26 cellular contexts compared by ENCODE assay signal in the genomic region with DNA sequence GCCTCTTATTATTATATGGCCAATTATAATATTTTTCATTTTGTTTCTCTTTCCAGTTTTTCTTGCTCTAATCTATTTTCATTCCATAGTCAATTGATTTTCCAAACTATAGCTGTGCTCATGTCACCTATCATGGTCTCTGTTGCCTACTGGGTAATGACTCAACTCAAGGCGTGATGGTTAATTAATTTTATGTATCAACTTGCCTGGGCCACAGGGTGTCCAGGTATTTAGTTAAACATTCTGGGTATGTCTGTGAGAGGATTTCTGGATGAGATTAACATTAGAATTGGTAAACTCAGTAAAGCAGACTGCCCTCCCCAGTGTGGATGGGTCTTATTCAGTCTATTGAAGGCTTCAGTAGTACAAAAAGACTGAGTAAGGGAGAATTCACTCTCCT. TPM values are rescaled to one million over a fixed set of nuclear protein-coding genes. Genes with fewer than 3 reads are reported as not detected.
DNase-seq lines count a peak whose midpoint lies in the region; ATAC-seq, FAIRE-seq and TF ChIP-seq lines count a peak whose summit lies in the region.
"Had no signal": no experiment of that assay in that cellular context is flagged by ENCODE, and none has a peak within 500 bp of the region (broad histone marks: within the 10 kb centered on the region; RNA-seq: fewer than 3 reads in every experiment).

No MANE protein-coding gene starts in this region.

- no peak for TF ChIP-seq RAD21 in HepG2 (CRISPR knock-in tag; IDR thresholded peaks at IDR 0.05)

- H3K27me3 ChIP-seq in HepG2 (ENCODE audit: control insufficient read depth in 1 of 2, insufficient read depth in 2 of 2, low read length in 2 of 2) (no peaks in the 10 kb centered on the region), right lobe of liver (no peaks in the 10 kb centered on the region), mucosa of rectum (ENCODE audit: control insufficient read depth in 2 of 2, insufficient read depth in 2 of 2, low read length in 2 of 2) (no peaks in the 10 kb centered on the region)
- H3K27me3 ChIP-seq: BE2C, upper lobe of right lung had no signal

- peaks cover 26% of the 10 kb centered on the region for H3K4me1 ChIP-seq in HepG2 (ENCODE audit: insufficient read depth, low read length)
- H3K4me1 ChIP-seq in right lobe of liver = no peaks in the 10 kb centered on the region
- peaks cover 4 to 9% of the 10 kb centered on the region in 2 donors for H3K4me1 ChIP-seq in mucosa of rectum (ENCODE audit: control insufficient read depth in 2 of 2, insufficient read depth in 2 of 2, low read length in 2 of 2)
- H3K4me1 ChIP-seq: BE2C, parathyroid adenoma, upper lobe of right lung had no signal

- DNase-seq in HepG2 (ENCODE audit: low spot score) (no peak), right lobe of liver (no peak), dermis blood vessel endothelial cell (peak; percentile 7), pons (ENCODE audit: low spot score) (no peak), NCI-H69 (lab: John Stamatoyannopoulos, UW) (no peak), NOMO-1 treated with DMSO at 0.1 percent for 48 hours (lab: John Stamatoyannopoulos, UW; ENCODE audit: unreplicated experiment) (no peak), putamen (ENCODE audit: low spot score) (no peak)
- DNase-seq: activated CD4-positive, alpha-beta T cell treated with anti-CD3 and anti-CD28 coated beads for 48 hours; activated naive CD4-positive, alpha-beta T cell treated with anti-CD3 and anti-CD28 coated beads, Interleukin-2, amount 10 ng/mL, durations not matched to agents 7 days and 5 days; amygdala; BE2C; caudate nucleus; heart left ventricle; NCI-H1694; NCI-H2171 treated with DMSO at 0.1 percent for 48 hours; NCI-H526 treated with DMSO at 0.1 percent for 48 hours; stimulated activated CD4-positive, alpha-beta T cell treated with anti-CD3 and anti-CD28 coated beads, Interleukin-2, amount 100 ng/mL, for 24 hours; substantia nigra; upper lobe of right lung had no signal

- no TSS peak for BruUV-seq in HepG2 (replicated peaks; lab: Mats Ljungman, UMichigan)

- H3K79me2 ChIP-seq in HepG2 (ENCODE audit: insufficient read depth, low read length) = peaks cover under 1% of the 10 kb centered on the region
- H3K79me2 ChIP-seq: parathyroid adenoma had no signal

- no peak for TF ChIP-seq POLR2A in HepG2 (IDR thresholded peaks at IDR 0.05; ENCODE audit: insufficient read depth in 1 of 2, low read depth in 2 of 2, low read length in 2 of 2)
- no peak for TF ChIP-seq POLR2A in right lobe of liver (IDR thresholded peaks at IDR 0.05)

- TF ChIP-seq EP300 in HepG2 (IDR thresholded peaks at IDR 0.05; ENCODE audit: low read depth in 2 of 2, low read length in 2 of 2) (no peak), HepG2 (CRISPR knock-in tag; IDR thresholded peaks at IDR 0.05; ENCODE audit: borderline replicate concordance) (no peak)

- no peak for TF ChIP-seq CTCF in HepG2 (CRISPR knock-in tag; IDR thresholded peaks at IDR 0.05)
- TF ChIP-seq CTCF in right lobe of liver (IDR thresholded peaks at IDR 0.05) = no peak

- no peak for FAIRE-seq in HepG2 (lab: Jason Lieb, UNC)
- FAIRE-seq: A204.1, GM12878 had no signal

- CTCF ChIA-PET in HepG2 (lab: Yijun Ruan, JAX; ENCODE audit: low intra/inter-chr PET ratio, low total read pairs) = no interaction called here

- 97% methylated on average over 1 of the region's 1 CpG for WGBS in HepG2 (ENCODE audit: low lambda C conversion rate)
- 92% methylated on average over 1 of the region's 1 CpG for WGBS in right lobe of liver (ENCODE audit: insufficient coverage, low coverage, low lambda C conversion rate, missing lambda C conversion rate)

- H3K27ac ChIP-seq in HepG2 (ENCODE audit: extremely low read length, insufficient read depth, low read length) (no peak overlapping the region), right lobe of liver (no peak overlapping the region), mucosa of rectum (ENCODE audit: low read depth in 2 of 2, low read length in 2 of 2) (peak overlapping the region; percentile 25 to 76)
- H3K27ac ChIP-seq: heart left ventricle, parathyroid adenoma, upper lobe of right lung had no signal

- POLR2A ChIA-PET in HepG2 (lab: Yijun Ruan, JAX) = no interaction called here

- in situ Hi-C loops in HepG2 (cut with HindIII; ENCODE audit: extremely low pct_ligation_motif_present, low pct_unique_long_range_greater_than_20kb) = no loop called here

- intact Hi-C loops in HepG2 (cut with micrococcal nuclease; ENCODE audit: unreplicated experiment) = no loop called here
- intact Hi-C loops in right lobe of liver (cut with DNase I) = no loop called here

- H3K36me3 ChIP-seq in HepG2 (replicated peaks in 1 of 2; ENCODE audit: control insufficient read depth in 1 of 2, insufficient read depth in 2 of 2, low read length in 2 of 2) (no peaks in the 10 kb centered on the region), right lobe of liver (no peaks in the 10 kb centered on the region), mucosa of rectum (ENCODE audit: control insufficient read depth in 2 of 2, insufficient read depth in 2 of 2, low read length in 2 of 2) (no peaks in the 10 kb centered on the region)
- H3K36me3 ChIP-seq: BE2C, heart left ventricle, upper lobe of right lung had no signal

- no peak overlapping the region for H3K4me3 ChIP-seq in HepG2 (replicated peaks in 1 of 3; ENCODE audit: insufficient read depth in 1 of 3, low read depth in 2 of 3, low read length in 3 of 3)
- no peak overlapping the region for H3K4me3 ChIP-seq in right lobe of liver
- H3K4me3 ChIP-seq in mucosa of rectum (ENCODE audit: low read length in 2 of 2) = no peak overlapping the region
- H3K4me3 ChIP-seq: GM12878, heart left ventricle, upper lobe of right lung had no signal

- peak; percentile 24; the same call in 1 of the 3 replicates for ATAC-seq in HepG2
- ATAC-seq in right lobe of liver = no peak
- ATAC-seq: GM12878, heart left ventricle, left lobe of liver had no signal

- no peak overlapping the region for H2AFZ ChIP-seq in HepG2 (ENCODE audit: low read length)
- H2AFZ ChIP-seq: parathyroid adenoma had no signal

- H4K20me1 ChIP-seq in HepG2 (ENCODE audit: insufficient read depth, low read length) = no peaks in the 10 kb centered on the region

- H3K9me3 ChIP-seq in HepG2 (ENCODE audit: low read length) (no peaks in the 10 kb centered on the region), right lobe of liver (no peaks in the 10 kb centered on the region), mucosa of rectum (ENCODE audit: control insufficient read depth in 2 of 2, low read length in 2 of 2) (no peaks in the 10 kb centered on the region)
- H3K9me3 ChIP-seq: BE2C, heart left ventricle, upper lobe of right lung had no signal

- H3K4me2 ChIP-seq in HepG2 (ENCODE audit: low read depth, low read length) = no peak overlapping the region

- H3K9ac ChIP-seq in HepG2 (ENCODE audit: insufficient read depth, low read depth, low read length) = no peak overlapping the region
- no peak overlapping the region for H3K9ac ChIP-seq in mucosa of rectum (ENCODE audit: low read depth in 1 of 2, low read length in 2 of 2)
- H3K9ac ChIP-seq: parathyroid adenoma had no signal

TF ChIP-seq in HepG2, 621 proteins besides CTCF, POLR2A, EP300 and RAD21 (continues in another document):
- TF ChIP-seq ZNF3 (CRISPR knock-in tag; IDR thresholded peaks at IDR 0.05) = no peak
- no peak for TF ChIP-seq ZNF652 (CRISPR knock-in tag; IDR thresholded peaks at IDR 0.05; ENCODE audit: borderline replicate concordance, low read depth)
- no peak for TF ChIP-seq RFXANK (CRISPR knock-in tag; IDR thresholded peaks at IDR 0.05)
- TF ChIP-seq GTF2F1 (IDR thresholded peaks at IDR 0.05; ENCODE audit: low read length) = no peak
- TF ChIP-seq, protein P1, sequence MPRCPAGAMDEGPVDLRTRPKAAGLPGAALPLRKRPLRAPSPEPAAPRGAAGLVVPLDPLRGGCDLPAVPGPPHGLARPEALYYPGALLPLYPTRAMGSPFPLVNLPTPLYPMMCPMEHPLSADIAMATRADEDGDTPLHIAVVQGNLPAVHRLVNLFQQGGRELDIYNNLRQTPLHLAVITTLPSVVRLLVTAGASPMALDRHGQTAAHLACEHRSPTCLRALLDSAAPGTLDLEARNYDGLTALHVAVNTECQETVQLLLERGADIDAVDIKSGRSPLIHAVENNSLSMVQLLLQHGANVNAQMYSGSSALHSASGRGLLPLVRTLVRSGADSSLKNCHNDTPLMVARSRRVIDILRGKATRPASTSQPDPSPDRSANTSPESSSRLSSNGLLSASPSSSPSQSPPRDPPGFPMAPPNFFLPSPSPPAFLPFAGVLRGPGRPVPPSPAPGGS (CRISPR knock-in tag; IDR thresholded peaks at IDR 0.05) = no peak
- no peak for TF ChIP-seq RELA (CRISPR knock-in tag; IDR thresholded peaks at IDR 0.05)

RNA-seq across cellular contexts. Expression of a gene that starts 9.9 kb away (rescaled TPM):
- total RNA-seq in HepG2 (2016; rRNA removed; fragmentation: Illumina TruSeq; extraction: Trizol) (2.9 and 6.2 TPM in 2 replicates), right lobe of liver (1 to 10 TPM in 5 of 6 experiments, under 1 TPM in 1; 0.74 to 5.7 (median 3.2) TPM), dermis blood vessel endothelial cell (0.17 and 0.33 TPM in 2 replicates)
- 5.3 and 6.2 TPM in 2 replicates for total RNA-seq in HepG2 (2016; cell fraction: cytosol; rRNA removed; fragmentation: Illumina TruSeq; extraction: Trizol; ENCODE audit: low read depth)
- total RNA-seq in HepG2 (2016; cell fraction: insoluble cytoplasmic fraction; rRNA removed; fragmentation: Illumina TruSeq; extraction: Trizol) = 3.6 and 5.2 TPM in 2 replicates
- 3.6 and 4.4 TPM in 2 replicates for total RNA-seq in HepG2 (2016; cell fraction: membrane; rRNA removed; fragmentation: Illumina TruSeq; extraction: Trizol)
- 6.8 and 11.0 TPM in 2 replicates for total RNA-seq in HepG2 (2016; cell fraction: nucleus; rRNA removed; fragmentation: Illumina TruSeq; extraction: Trizol)
- polyA plus RNA-seq in HepG2 (2011; rRNA removed) = 4.1 and 4.3 TPM in 2 replicates
- 2.2 and 2.9 TPM in 2 replicates for polyA plus RNA-seq in HepG2 (2011; cell fraction: cytosol; rRNA removed)
- 11.5 and 13.7 TPM in 2 replicates for polyA plus RNA-seq in HepG2 (2011; cell fraction: nucleus; rRNA removed)
- 2.1 and 2.5 TPM in 2 replicates for polyA plus RNA-seq in HepG2 (2012)
- polyA plus RNA-seq in HepG2 (2016; cell fraction: cytosol; fragmentation: Illumina TruSeq; extraction: Trizol; ENCODE audit: low read depth) = 0.06 and 0.24 TPM in 2 replicates
- polyA plus RNA-seq in HepG2 (2016; cell fraction: insoluble cytoplasmic fraction; fragmentation: Illumina TruSeq; extraction: Trizol; ENCODE audit: low read depth) = 1.1 and 2.0 TPM in 2 replicates
- 0.23 and 0.41 TPM in 2 replicates for polyA plus RNA-seq in HepG2 (2016; cell fraction: membrane; fragmentation: Illumina TruSeq; extraction: Trizol; ENCODE audit: low read depth)
- 1.8 and 2.0 TPM in 2 replicates for polyA plus RNA-seq in HepG2 (2016; cell fraction: nucleus; fragmentation: Illumina TruSeq; extraction: Trizol; ENCODE audit: insufficient read depth, low read depth)
- 19.9 and 26.0 TPM in 2 replicates for polyA minus RNA-seq in HepG2 (2011; rRNA and poly(A)+ RNA removed; ENCODE audit: low replicate concordance)
- polyA minus RNA-seq in HepG2 (2011; cell fraction: cytosol; rRNA and poly(A)+ RNA removed) = 7.2 and 9.9 TPM in 2 replicates
- 42.9 and 59.2 TPM in 2 replicates for polyA minus RNA-seq in HepG2 (2011; cell fraction: nucleus; rRNA and poly(A)+ RNA removed)
- total RNA-seq: activated T-helper 1 cell treated with anti-CD3 and anti-CD28 coated beads, Interleukin-12 subunit alpha, Interleukin-12 subunit beta, Interleukin-2, Interleukin-4 antibody, amounts not matched to agents 30 ng/mL and 10 ng/mL and 1 ng/mL, durations not matched to agents 14 hours and 24 hours and 36 hours; T-helper 2 cell treated with Interferon-gamma antibody and Interleukin-4, amounts not matched to agents 100 ng/mL and 5 ng/mL, for 36 hours had no signal

Comparison
In these comparisons a context has a peak if more than half of its experiments do, and no peak if none do; other contexts are left out.
1. H3K27ac ChIP-seq: peak in mucosa of rectum (2 of 2); none in HepG2 (single experiment) and right lobe of liver (0 of 3).